In the genomic region with DNA sequence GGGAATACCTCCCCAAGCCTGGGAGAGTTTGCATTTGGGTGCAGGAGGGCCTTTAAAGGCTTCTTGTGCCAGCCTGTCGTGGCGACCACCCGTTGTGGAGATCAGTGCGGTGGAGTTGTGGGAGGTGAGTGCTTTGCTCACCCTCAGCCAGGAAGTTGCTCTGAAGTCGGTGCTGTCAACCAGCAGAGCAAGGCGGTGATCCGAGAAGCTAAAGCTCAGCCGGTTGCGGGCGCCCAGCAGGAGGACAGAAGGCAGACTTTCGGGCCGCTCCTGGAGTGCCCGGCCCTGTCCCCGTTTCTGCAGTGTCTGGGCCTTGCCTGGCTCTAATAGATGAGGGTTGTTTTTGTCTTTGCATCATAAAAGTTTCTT, we compare ENCODE assay signal across 8 cellular contexts. TPM values are rescaled to one million over a fixed set of nuclear protein-coding genes. Genes with fewer than 3 reads are reported as not detected.
DNase-seq lines count a peak whose midpoint lies in the region; FAIRE-seq and TF ChIP-seq lines count a peak whose summit lies in the region.

No MANE protein-coding gene starts in this region.

- peaks cover 53% of the 10 kb centered on the region for H3K36me3 Mint-ChIP-seq in activated T-cell treated with anti-CD3 and anti-CD28 coated beads, Interleukin-2, amount 50 U/mL, for 24 hours (ENCODE audit: low read depth)
- H3K36me3 Mint-ChIP-seq in activated CD4-positive, alpha-beta memory T cell treated with anti-CD3 and anti-CD28 coated beads for 36 hours: peaks cover 28% of the 10 kb centered on the region
- H3K36me3 Mint-ChIP-seq in glutamatergic neuron (ENCODE audit: unreplicated experiment): no peaks in the 10 kb centered on the region

- intact Hi-C loops in activated CD4-positive, alpha-beta memory T cell treated with anti-CD3 and anti-CD28 coated beads for 36 hours (cut with micrococcal nuclease): no loop called here

- H3K9me3 Mint-ChIP-seq in activated T-cell treated with anti-CD3 and anti-CD28 coated beads, Interleukin-2, amount 50 U/mL, for 24 hours: no peaks in the 10 kb centered on the region
- H3K9me3 Mint-ChIP-seq in activated CD4-positive, alpha-beta memory T cell treated with anti-CD3 and anti-CD28 coated beads for 36 hours: peaks cover 4% of the 10 kb centered on the region
- H3K9me3 Mint-ChIP-seq in glutamatergic neuron (ENCODE audit: unreplicated experiment): peaks cover 9% of the 10 kb centered on the region

- no peaks in the 10 kb centered on the region for H3K27me3 ChIP-seq in small intestine (ENCODE audit: control insufficient read depth in 2 of 2, insufficient read depth in 2 of 2, low read length in 2 of 2)

- peaks cover 10 to 12% of the 10 kb centered on the region in 2 donors for H3K36me3 ChIP-seq in small intestine (ENCODE audit: control insufficient read depth in 2 of 2, insufficient read depth in 2 of 2, low read length in 2 of 2)

- H3K27ac Mint-ChIP-seq in activated T-cell treated with anti-CD3 and anti-CD28 coated beads, Interleukin-2, amount 50 U/mL, for 24 hours: peak overlapping the region; percentile 97
- H3K27ac Mint-ChIP-seq in activated CD4-positive, alpha-beta memory T cell treated with anti-CD3 and anti-CD28 coated beads for 36 hours: peak overlapping the region; percentile 95
- peak overlapping the region; percentile 98 for H3K27ac Mint-ChIP-seq in glutamatergic neuron (ENCODE audit: unreplicated experiment)

- CTCF ChIA-PET in activated CD4-positive, alpha-beta memory T cell treated with anti-CD3 and anti-CD28 coated beads for 36 hours (lab: Charles Lee): interaction anchor here (1.4 kb wide), 1 partner anchor 10 kb away, joined by 3 read pairs; no protein-coding TSS in a partner anchor

- no peak for TF ChIP-seq CTCF in glutamatergic neuron (IDR thresholded peaks at IDR 0.05; ENCODE audit: partially characterized antibody, unreplicated experiment)

- H3K27me3 Mint-ChIP-seq in activated T-cell treated with anti-CD3 and anti-CD28 coated beads, Interleukin-2, amount 50 U/mL, for 24 hours: no peaks in the 10 kb centered on the region
- no peaks in the 10 kb centered on the region for H3K27me3 Mint-ChIP-seq in activated CD4-positive, alpha-beta memory T cell treated with anti-CD3 and anti-CD28 coated beads for 36 hours
- peaks cover 6% of the 10 kb centered on the region for H3K27me3 Mint-ChIP-seq in glutamatergic neuron (ENCODE audit: unreplicated experiment)

- 2% methylated on average over 14 of the region's 14 CpGs for WGBS in small intestine, 3 donors

- POLR2A ChIA-PET in activated CD4-positive, alpha-beta memory T cell treated with anti-CD3 and anti-CD28 coated beads for 36 hours (lab: Charles Lee): no interaction called here

- DNase-seq in activated T-cell treated with anti-CD3 and anti-CD28 coated beads, Interleukin-2, amount 50 U/mL, for 24 hours: no peak
- DNase-seq in activated T-cell treated with anti-CD3 and anti-CD28 coated beads, Interleukin-2, amount 50 U/mL, for 48 hours: no peak
- peak; percentile 53 for DNase-seq in activated CD4-positive, alpha-beta memory T cell treated with anti-CD3 and anti-CD28 coated beads for 36 hours
- no peak for DNase-seq in glutamatergic neuron
- DNase-seq in small intestine: no peak
- no peak for DNase-seq in KG1 (lab: John Stamatoyannopoulos, UW)
- no peak for DNase-seq in COR-L47 (lab: John Stamatoyannopoulos, UW)
- no peak for DNase-seq in H54 (ENCODE audit: insufficient read length, low spot score)

- peaks cover 6% of the 10 kb centered on the region in 2 donors for H3K4me1 ChIP-seq in small intestine (ENCODE audit: control insufficient read depth in 2 of 2, insufficient read depth in 1 of 2, low read depth in 1 of 2, low read length in 1 of 2)

- peak overlapping the region; percentile 92 for H3K4me3 Mint-ChIP-seq in activated T-cell treated with anti-CD3 and anti-CD28 coated beads, Interleukin-2, amount 50 U/mL, for 24 hours
- peak overlapping the region; percentile 98 for H3K4me3 Mint-ChIP-seq in activated CD4-positive, alpha-beta memory T cell treated with anti-CD3 and anti-CD28 coated beads for 36 hours
- peak overlapping the region; percentile 98 for H3K4me3 Mint-ChIP-seq in glutamatergic neuron (ENCODE audit: unreplicated experiment)

- no peak for TF ChIP-seq POLR2A in H54 (IDR thresholded peaks at IDR 0.05; ENCODE audit: low read depth, low read length)

- H3K27ac ChIP-seq in small intestine (ENCODE audit: low read depth in 1 of 2, low read length in 1 of 2): no peak overlapping the region

- no peak for FAIRE-seq in small intestine (lab: Jason Lieb, UNC)
- FAIRE-seq in H54 (lab: Jason Lieb, UNC): no peak

- peaks cover 37% of the 10 kb centered on the region for H3K4me1 Mint-ChIP-seq in activated T-cell treated with anti-CD3 and anti-CD28 coated beads, Interleukin-2, amount 50 U/mL, for 24 hours (ENCODE audit: low read depth)
- peaks cover 29% of the 10 kb centered on the region for H3K4me1 Mint-ChIP-seq in activated CD4-positive, alpha-beta memory T cell treated with anti-CD3 and anti-CD28 coated beads for 36 hours (ENCODE audit: low read depth)
- peaks cover 12% of the 10 kb centered on the region for H3K4me1 Mint-ChIP-seq in glutamatergic neuron (ENCODE audit: low read depth, unreplicated experiment)

- H3K9me3 ChIP-seq in small intestine (ENCODE audit: control insufficient read depth, low read depth): no peaks in the 10 kb centered on the region

- peak overlapping the region; percentile 78 to 95 for H3K4me3 ChIP-seq in small intestine (ENCODE audit: low read depth in 1 of 2, low read length in 2 of 2)

RNA-seq across cellular contexts. Expression of gene UBE2I, which starts 1.4 kb away (rescaled TPM):
- 100 to 1,000 TPM; 248 to 249 TPM for total RNA-seq in activated CD4-positive, alpha-beta memory T cell treated with anti-CD3 and anti-CD28 coated beads for 36 hours
- total RNA-seq in glutamatergic neuron (ENCODE audit: unreplicated experiment): 256 TPM
- polyA plus RNA-seq in small intestine: 10 to 100 TPM; 38.7 to 85.5 (median 44.0) TPM

RNA-seq across cellular contexts. Expression of gene BAIAP3, which starts 22.6 kb away (rescaled TPM):
- total RNA-seq in activated CD4-positive, alpha-beta memory T cell treated with anti-CD3 and anti-CD28 coated beads for 36 hours: under 1 TPM; 0.17 to 0.31 TPM
- total RNA-seq in glutamatergic neuron (ENCODE audit: unreplicated experiment): 26.7 TPM
- 10 to 100 TPM in 1 of 3 donors, 1 to 10 TPM in 2; 4.5 to 10.5 (median 6.5) TPM for polyA plus RNA-seq in small intestine

RNA-seq across cellular contexts. Expression of gene TSR3, which starts 40.9 kb away (rescaled TPM):
- total RNA-seq in activated CD4-positive, alpha-beta memory T cell treated with anti-CD3 and anti-CD28 coated beads for 36 hours: 10 to 100 TPM; 59.6 to 60.8 TPM
- 52.5 TPM for total RNA-seq in glutamatergic neuron (ENCODE audit: unreplicated experiment)
- polyA plus RNA-seq in small intestine: 10 to 100 TPM; 55.4 to 67.8 (median 59.2) TPM

RNA-seq across cellular contexts. Expression of gene GNPTG, which starts 40.9 kb away (rescaled TPM):
- 10 to 100 TPM; 19.0 to 19.1 TPM for total RNA-seq in activated CD4-positive, alpha-beta memory T cell treated with anti-CD3 and anti-CD28 coated beads for 36 hours
- 50.5 TPM for total RNA-seq in glutamatergic neuron (ENCODE audit: unreplicated experiment)
- polyA plus RNA-seq in small intestine: 10 to 100 TPM; 34.3 to 51.5 (median 36.2) TPM

RNA-seq across cellular contexts. Expression of gene TPSD1, which starts 54.9 kb away (rescaled TPM):
- not detected for total RNA-seq in activated CD4-positive, alpha-beta memory T cell treated with anti-CD3 and anti-CD28 coated beads for 36 hours
- not detected for total RNA-seq in glutamatergic neuron (ENCODE audit: unreplicated experiment)
- polyA plus RNA-seq in small intestine: 1 to 10 TPM in 1 of 3 donors, under 1 TPM in 1, not detected in 1; 0.81 to 1.3 TPM

Comparison
In these comparisons a context has a peak if more than half of its experiments do, and no peak if none do; other contexts are left out.
1. RNA of gene BAIAP3, which starts 22.6 kb away (total RNA-seq): 26.7 TPM in glutamatergic neuron (single experiment); 0.17 to 0.31 TPM in activated CD4-positive, alpha-beta memory T cell treated with anti-CD3 and anti-CD28 coated beads for 36 hours; every median in the first group is over 10 times any median in the second.
2. Peak in every context shown above with its lines, with median percentiles within 50 percentile points of each other: H3K27ac Mint-ChIP-seq and H3K4me3 Mint-ChIP-seq.